Comparison of ENCODE assay signal across 11 cellular contexts in the genomic region with DNA sequence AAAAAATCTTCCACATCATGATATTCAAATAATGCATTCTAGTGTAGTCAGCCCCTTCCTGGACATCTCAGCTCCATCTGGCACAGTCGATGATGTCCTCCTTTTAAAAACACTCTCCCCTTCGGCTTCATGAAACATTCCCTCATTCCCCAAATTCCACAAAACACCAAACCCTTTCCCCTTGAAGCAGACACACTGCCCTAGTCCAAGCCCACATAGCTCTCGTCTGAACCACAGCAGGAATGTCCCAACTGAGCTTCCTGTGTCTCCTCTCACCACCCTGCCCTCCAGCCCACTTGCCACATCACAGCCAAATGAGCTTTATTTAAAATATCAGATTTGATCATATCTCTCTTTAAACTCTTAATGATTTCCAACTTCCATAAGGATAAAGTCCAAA.
DNase-seq lines count a peak whose midpoint lies in the region; ATAC-seq, FAIRE-seq and TF ChIP-seq lines count a peak whose summit lies in the region.
"Had no signal": no experiment of that assay in that cellular context is flagged by ENCODE, and none has a peak within 500 bp of the region (broad histone marks: within the 10 kb centered on the region; RNA-seq: fewer than 3 reads in every experiment).

No MANE protein-coding gene starts in this region.

- no peak for TF ChIP-seq POLR2A in H54 (IDR thresholded peaks at IDR 0.05; ENCODE audit: low read depth, low read length)
- TF ChIP-seq POLR2A in spleen (IDR thresholded peaks at IDR 0.05): no peak

- DNase-seq in H54 (ENCODE audit: insufficient read length, low spot score) (peak; percentile 47), SW480 (ENCODE audit: low spot score) (peak; percentile 53), fibroblast of the conjunctiva (ENCODE audit: low read depth) (peak; percentile 51), spleen (no peak), NCI-H345 treated with DMSO at 0.1 percent for 48 hours (lab: John Stamatoyannopoulos, UW; ENCODE audit: unreplicated experiment) (no peak), NOMO-1 (lab: John Stamatoyannopoulos, UW; ENCODE audit: unreplicated experiment in 2 of 2) (no peak)
- DNase-seq: dorsolateral prefrontal cortex; left ventricle myocardium inferior; stimulated activated naive CD4-positive, alpha-beta T cell treated with Interleukin-2 at 50 U/mL for 16 hours had no signal

- H3K4me3 ChIP-seq in spleen: no peak overlapping the region
- H3K4me3 ChIP-seq: dorsolateral prefrontal cortex, left ventricle myocardium inferior had no signal

- H3K36me3 ChIP-seq in spleen: no peaks in the 10 kb centered on the region
- H3K36me3 ChIP-seq: left ventricle myocardium inferior had no signal

- no peak for ATAC-seq in GM21515 (IDR thresholded peaks at IDR 0.05; ENCODE audit: unreplicated experiment)
- no peak for ATAC-seq in HG03025 (IDR thresholded peaks at IDR 0.05; ENCODE audit: low FRiP score, unreplicated experiment)

- peak overlapping the region in 5 of 8 donors; percentile 6 to 73 (median 70) for H3K27ac ChIP-seq in spleen
- H3K27ac ChIP-seq: dorsolateral prefrontal cortex, left ventricle myocardium inferior had no signal

- no peaks in the 10 kb centered on the region for H3K27me3 ChIP-seq in spleen (replicated peaks in 1 of 7)
- H3K27me3 ChIP-seq: dorsolateral prefrontal cortex had no signal

- WGBS in spleen, 5 donors: 53 to 71% (median 58%) methylated on average over 3 of the region's 3 CpGs

- intact Hi-C loops in spleen (cut with DNase I; ENCODE audit: low total_unique reads): no loop called here

- H3K4me1 ChIP-seq in spleen: peaks cover 0 to 61% (median 4%) of the 10 kb centered on the region in 6 donors

- H3K9me3 ChIP-seq in spleen: no peaks in the 10 kb centered on the region
- H3K9me3 ChIP-seq: left ventricle myocardium inferior had no signal

- TF ChIP-seq CTCF in spleen (IDR thresholded peaks at IDR 0.05 in 8 of 11, conservative IDR thresholded peaks at IDR 0.05 in 3 of 11): no peak

- FAIRE-seq in H54 (lab: Jason Lieb, UNC): peak; percentile 81

Comparison
In these comparisons a context has a peak if more than half of its experiments do, and no peak if none do; other contexts are left out.
1. DNase-seq: peak in H54 (single experiment), SW480 (single experiment) and fibroblast of the conjunctiva (single experiment); none in spleen (single experiment), NCI-H345 treated with DMSO at 0.1 percent for 48 hours (single experiment) and NOMO-1 (0 of 2).